In genomic region chr11:1450344-1450875, GRCh38 we compare ENCODE assay signal across 32 cellular contexts.
"Had no signal": no experiment of that assay in that cellular context is flagged by ENCODE, and none has a peak within 500 bp of the region (broad histone marks: within the 10 kb centered on the region; RNA-seq: fewer than 3 reads in every experiment).

No MANE protein-coding gene starts in this region.

- ATAC-seq: heart right ventricle; left lobe of liver; mucosa of descending colon; natural killer cell treated with Interleukin-12 subunit alpha and Interleukin-12 subunit beta and Interleukin-15 and Interleukin-18, amount 100 ng/mL, for 72 hours; stimulated activated effector memory CD8-positive, alpha-beta T cell treated with anti-CD3 and anti-CD28 coated beads, Interleukin-12 subunit alpha, Interleukin-12 subunit beta, amount 100 ng/mL, for 72 hours; upper lobe of right lung had no signal

- H3K27ac Mint-ChIP-seq: endodermal cell; immature natural killer cell; mesothelial cell of epicardium; naive B cell; natural killer cell treated with Interleukin-12 subunit alpha and Interleukin-12 subunit beta and Interleukin-15 and Interleukin-18, amount 100 ng/mL, for 72 hours; stimulated activated effector memory CD8-positive, alpha-beta T cell treated with anti-CD3 and anti-CD28 coated beads, Interleukin-12 subunit alpha, Interleukin-12 subunit beta, amount 100 ng/mL, for 72 hours; stimulated activated naive CD8-positive, alpha-beta T cell treated with anti-CD3 and anti-CD28 coated beads, Interleukin-15, Interleukin-2, amounts not matched to agents 100 ng/mL and 50 ng/mL, for 24 hours had no signal

- H3K9me3 ChIP-seq: esophagus muscularis mucosa, heart right ventricle, mucosa of descending colon, right atrium auricular region, sigmoid colon, suprapubic skin, transverse colon, upper lobe of right lung, uterus had no signal

- DNase-seq: cerebellar nuclear complex; dorsolateral prefrontal cortex; effector CD8-positive, alpha-beta T cell; foreskin melanocyte; glutamatergic neuron; heart right ventricle; hippocampal formation; immature natural killer cell; islet precursor cell; mesenchymal stem cell; mucosa of descending colon; naive B cell; sigmoid colon; stimulated activated CD4-positive, alpha-beta T cell treated with anti-CD3 and anti-CD28 coated beads, Interleukin-2, amount 100 ng/mL, for 24 hours; stimulated activated CD4-positive, alpha-beta T cell treated with anti-CD3 and anti-CD28 coated beads, Interleukin-4, amount 100 ng/mL, for 24 hours; transverse colon; upper lobe of right lung; uterus had no signal

- H3K4me3 Mint-ChIP-seq: endodermal cell; immature natural killer cell; mesothelial cell of epicardium; naive B cell; natural killer cell treated with Interleukin-12 subunit alpha and Interleukin-12 subunit beta and Interleukin-15 and Interleukin-18, amount 100 ng/mL, for 72 hours; neural crest cell; stimulated activated effector memory CD8-positive, alpha-beta T cell treated with anti-CD3 and anti-CD28 coated beads, Interleukin-12 subunit alpha, Interleukin-12 subunit beta, amount 100 ng/mL, for 72 hours; stimulated activated naive CD8-positive, alpha-beta T cell treated with anti-CD3 and anti-CD28 coated beads, Interleukin-15, Interleukin-2, amounts not matched to agents 100 ng/mL and 50 ng/mL, for 24 hours had no signal

- H3K4me1 Mint-ChIP-seq: endodermal cell; immature natural killer cell; mesothelial cell of epicardium; neural crest cell; stimulated activated effector memory CD8-positive, alpha-beta T cell treated with anti-CD3 and anti-CD28 coated beads, Interleukin-12 subunit alpha, Interleukin-12 subunit beta, amount 100 ng/mL, for 72 hours had no signal

- H3K27me3 Mint-ChIP-seq: naive B cell; natural killer cell treated with Interleukin-12 subunit alpha and Interleukin-12 subunit beta and Interleukin-15 and Interleukin-18, amount 100 ng/mL, for 72 hours; progenitor cell of endocrine pancreas; stimulated activated naive CD8-positive, alpha-beta T cell treated with anti-CD3 and anti-CD28 coated beads, Interleukin-15, Interleukin-2, amounts not matched to agents 100 ng/mL and 50 ng/mL, for 24 hours had no signal

- H3K36me3 Mint-ChIP-seq: immature natural killer cell; mesothelial cell of epicardium; naive B cell; natural killer cell treated with Interleukin-12 subunit alpha and Interleukin-12 subunit beta and Interleukin-15 and Interleukin-18, amount 100 ng/mL, for 72 hours had no signal

- H3K4me3 ChIP-seq: dorsolateral prefrontal cortex, esophagus muscularis mucosa, heart right ventricle, lung, mucosa of descending colon, right atrium auricular region, sigmoid colon, suprapubic skin, transverse colon, upper lobe of right lung, uterus had no signal

- H3K79me2 ChIP-seq: parathyroid adenoma had no signal

- H2AFZ ChIP-seq: parathyroid adenoma had no signal

- H3K9me3 Mint-ChIP-seq: endodermal cell; immature natural killer cell; mesothelial cell of epicardium; naive B cell; natural killer cell treated with Interleukin-12 subunit alpha and Interleukin-12 subunit beta and Interleukin-15 and Interleukin-18, amount 100 ng/mL, for 72 hours; neural crest cell; stimulated activated effector memory CD8-positive, alpha-beta T cell treated with anti-CD3 and anti-CD28 coated beads, Interleukin-12 subunit alpha, Interleukin-12 subunit beta, amount 100 ng/mL, for 72 hours; stimulated activated naive CD8-positive, alpha-beta T cell treated with anti-CD3 and anti-CD28 coated beads, Interleukin-15, Interleukin-2, amounts not matched to agents 100 ng/mL and 50 ng/mL, for 24 hours had no signal

- H3K36me3 ChIP-seq: esophagus muscularis mucosa, heart right ventricle, right atrium auricular region, sigmoid colon, suprapubic skin, transverse colon, upper lobe of right lung, uterus had no signal

- H3K4me1 ChIP-seq: parathyroid adenoma, upper lobe of right lung, uterus had no signal

- H3K27ac ChIP-seq: epithelial cell of prostate, esophagus muscularis mucosa, heart right ventricle, parathyroid adenoma, right atrium auricular region, sigmoid colon, suprapubic skin, transverse colon, upper lobe of right lung, uterus had no signal

- H3K27me3 ChIP-seq: dorsolateral prefrontal cortex, right atrium auricular region, sigmoid colon, uterus had no signal

- H3K9ac ChIP-seq: parathyroid adenoma had no signal
